In the genomic region with DNA sequence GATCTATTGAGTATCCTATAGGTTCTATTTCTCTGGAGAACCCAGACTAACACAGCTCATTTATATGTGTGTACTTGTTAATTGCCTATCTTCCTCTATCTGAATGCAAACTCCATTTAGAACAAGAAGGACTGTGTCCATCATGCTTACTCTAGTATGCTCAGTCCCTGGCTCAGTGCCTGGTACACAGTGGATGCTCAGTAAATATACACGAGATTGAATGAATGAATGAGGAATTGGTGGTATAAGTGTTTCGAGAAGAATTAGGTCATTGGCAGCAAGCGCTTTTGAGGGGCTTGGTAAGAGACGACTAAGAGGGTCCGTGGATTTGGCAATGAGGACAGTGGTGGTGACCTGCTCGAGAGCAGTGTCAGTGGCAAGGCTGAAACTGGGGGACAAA, we compare ENCODE assay signal across 14 cellular contexts.
DNase-seq lines count a peak whose midpoint lies in the region; ATAC-seq lines count a peak whose summit lies in the region.
"Had no signal": no experiment of that assay in that cellular context is flagged by ENCODE, and none has a peak within 500 bp of the region (broad histone marks: within the 10 kb centered on the region; RNA-seq: fewer than 3 reads in every experiment).

No MANE protein-coding gene starts in this region.

- ATAC-seq in aorta (ENCODE audit: low FRiP score): no peak
- no peak for ATAC-seq in Right ventricle myocardium superior (ENCODE audit: poor library complexity)
- ATAC-seq: GM23338 had no signal

- H3K36me3 ChIP-seq in aorta (ENCODE audit: control insufficient read depth in 1 of 2, insufficient read depth in 2 of 2, low read length in 1 of 2): no peaks in the 10 kb centered on the region
- H3K36me3 ChIP-seq: BE2C had no signal

- H3K4me3 ChIP-seq in aorta (ENCODE audit: low read length in 2 of 2): no peak overlapping the region
- H3K4me3 ChIP-seq: GM23338 had no signal

- H3K27me3 ChIP-seq in aorta (ENCODE audit: control insufficient read depth in 1 of 2, insufficient read depth in 2 of 2, low read length in 1 of 2): peaks cover 0 to 2% of the 10 kb centered on the region in 2 donors
- H3K27me3 ChIP-seq: BE2C had no signal

- peaks cover 1% of the 10 kb centered on the region for H3K9me3 Mint-ChIP-seq in activated naive CD4-positive, alpha-beta T cell treated with anti-CD3 and anti-CD28 coated beads, Interleukin-2, amount 10 ng/mL, durations not matched to agents 7 days and 5 days

- DNase-seq in caudate nucleus (lab: John Stamatoyannopoulos, UW) (peak in 8 of 61 donors; percentile 5 to 25 (median 16)), head of caudate nucleus (peak in 24 of 42 donors; percentile 13 to 75 (median 46)), pons (ENCODE audit: low spot score) (peak; percentile 60), aorta (no peak), DMS79 (lab: John Stamatoyannopoulos, UW) (no peak), Right ventricle myocardium superior (no peak)
- no peak for DNase-seq in activated naive CD4-positive, alpha-beta T cell treated with anti-CD3 and anti-CD28 coated beads, Interleukin-2, amount 10 ng/mL, durations not matched to agents 7 days and 5 days
- DNase-seq: BE2C; Caco-2; CD4-positive, CD25-positive, alpha-beta regulatory T cell; GDM1; HCEC 1CT had no signal

- no peaks in the 10 kb centered on the region for H3K4me1 Mint-ChIP-seq in activated naive CD4-positive, alpha-beta T cell treated with anti-CD3 and anti-CD28 coated beads, Interleukin-2, amount 10 ng/mL, durations not matched to agents 7 days and 5 days
- H3K4me1 Mint-ChIP-seq: CD4-positive, CD25-positive, alpha-beta regulatory T cell had no signal

- H3K27ac ChIP-seq in caudate nucleus (ENCODE audit: low read depth, low read length) (peak overlapping the region; percentile 55), aorta (ENCODE audit: low read depth in 1 of 2, low read length in 2 of 2) (no peak overlapping the region)
- H3K27ac ChIP-seq: HL-60 had no signal

- no peak overlapping the region for H3K27ac Mint-ChIP-seq in activated naive CD4-positive, alpha-beta T cell treated with anti-CD3 and anti-CD28 coated beads, Interleukin-2, amount 10 ng/mL, durations not matched to agents 7 days and 5 days
- H3K27ac Mint-ChIP-seq: CD4-positive, CD25-positive, alpha-beta regulatory T cell; GM23338 had no signal

- peaks cover 7% of the 10 kb centered on the region for H3K9me3 ChIP-seq in aorta (ENCODE audit: control insufficient read depth, low read length)
- H3K9me3 ChIP-seq: BE2C, Caco-2 had no signal

- H3K4me1 ChIP-seq in aorta (ENCODE audit: control insufficient read depth in 1 of 2, insufficient read depth in 2 of 2, low read length in 2 of 2): no peaks in the 10 kb centered on the region
- H3K4me1 ChIP-seq: BE2C, Caco-2 had no signal

- 84 to 90% methylated on average over 6 of the region's 6 CpGs for WGBS in aorta, 2 donors

- no peaks in the 10 kb centered on the region for H3K36me3 Mint-ChIP-seq in activated naive CD4-positive, alpha-beta T cell treated with anti-CD3 and anti-CD28 coated beads, Interleukin-2, amount 10 ng/mL, durations not matched to agents 7 days and 5 days
- H3K36me3 Mint-ChIP-seq: CD4-positive, CD25-positive, alpha-beta regulatory T cell had no signal

- CTCF ChIA-PET in activated naive CD4-positive, alpha-beta T cell treated with anti-CD3 and anti-CD28 coated beads, Interleukin-2, amount 10 ng/mL, durations not matched to agents 7 days and 5 days (lab: Charles Lee): no interaction called here

- intact Hi-C loops in head of caudate nucleus (cut with DNase I): no loop called here
- intact Hi-C loops in aorta (cut with DNase I): no loop called here
- intact Hi-C loops in Right ventricle myocardium superior (cut with DNase I): no loop called here

- H3K27me3 Mint-ChIP-seq in activated naive CD4-positive, alpha-beta T cell treated with anti-CD3 and anti-CD28 coated beads, Interleukin-2, amount 10 ng/mL, durations not matched to agents 7 days and 5 days: no peaks in the 10 kb centered on the region
- H3K27me3 Mint-ChIP-seq: CD4-positive, CD25-positive, alpha-beta regulatory T cell had no signal

- H3K4me3 Mint-ChIP-seq in activated naive CD4-positive, alpha-beta T cell treated with anti-CD3 and anti-CD28 coated beads, Interleukin-2, amount 10 ng/mL, durations not matched to agents 7 days and 5 days: no peak overlapping the region
- H3K4me3 Mint-ChIP-seq: CD4-positive, CD25-positive, alpha-beta regulatory T cell; GM23338 had no signal

Comparison
In these comparisons a context has a peak if more than half of its experiments do, and no peak if none do; other contexts are left out.
1. DNase-seq: peak in head of caudate nucleus (24 of 42) and pons (single experiment); none in aorta (0 of 2), DMS79 (single experiment), activated naive CD4-positive, alpha-beta T cell treated with anti-CD3 and anti-CD28 coated beads, Interleukin-2, amount 10 ng/mL, durations not matched to agents 7 days and 5 days (single experiment) and Right ventricle myocardium superior (single experiment).